In genomic region chr7:81127991-81128390, GRCh38 we compare ENCODE assay signal across 24 cellular contexts.
"Had no signal": no experiment of that assay in that cellular context is flagged by ENCODE, and none has a peak within 500 bp of the region (broad histone marks: within the 10 kb centered on the region; RNA-seq: fewer than 3 reads in every experiment).

No MANE protein-coding gene starts in this region.

- H3K36me3 ChIP-seq: gastrocnemius medialis, left ventricle myocardium inferior, lower lobe of right lung, stomach, thoracic aorta, transverse colon had no signal

- H3K4me3 ChIP-seq: left ventricle myocardium inferior, lower lobe of right lung, psoas muscle, skin epidermis, stomach, thoracic aorta, transverse colon had no signal

- H3K27ac ChIP-seq: gastrocnemius medialis, left ventricle myocardium inferior, lower lobe of right lung, parathyroid adenoma, psoas muscle, skin epidermis, stomach, thoracic aorta, transverse colon had no signal

- ATAC-seq: gastrocnemius medialis, left cardiac atrium, lower lobe of right lung, psoas muscle, sciatic nerve had no signal

- H3K4me1 Mint-ChIP-seq: central memory CD8-positive, alpha-beta T cell; immature natural killer cell; memory B cell; naive B cell; nephron had no signal

- DNase-seq: cortex of kidney; effector memory CD4-positive, alpha-beta T cell; gastrocnemius medialis; immature natural killer cell; kidney; left cardiac atrium; left ventricle myocardium inferior; lower lobe of right lung; naive B cell; occipital lobe; psoas muscle; stimulated activated CD4-positive, alpha-beta T cell treated with anti-CD3 and anti-CD28 coated beads, Interleukin-2, amount 100 ng/mL, for 24 hours; stimulated activated naive CD4-positive, alpha-beta T cell; stomach; substantia nigra; transverse colon had no signal

- H3K4me3 Mint-ChIP-seq: central memory CD8-positive, alpha-beta T cell; immature natural killer cell; memory B cell; naive B cell; nephron had no signal

- FAIRE-seq: endometrium had no signal

- H3K27ac Mint-ChIP-seq: immature natural killer cell, memory B cell, nephron had no signal

- H3K9me3 ChIP-seq: gastrocnemius medialis, lower lobe of right lung had no signal

- H3K79me2 ChIP-seq: parathyroid adenoma had no signal

- H3K4me1 ChIP-seq: gastrocnemius medialis, left ventricle myocardium inferior, lower lobe of right lung, parathyroid adenoma, psoas muscle, stomach, transverse colon had no signal

- H3K36me3 Mint-ChIP-seq: memory B cell, naive B cell had no signal

- H3K27me3 Mint-ChIP-seq: central memory CD8-positive, alpha-beta T cell; memory B cell; naive B cell had no signal

- H2AFZ ChIP-seq: parathyroid adenoma had no signal

- H3K9ac ChIP-seq: parathyroid adenoma had no signal

- H3K27me3 ChIP-seq: gastrocnemius medialis, stomach, transverse colon had no signal
